13 cellular contexts compared by ENCODE assay signal in the genomic region with DNA sequence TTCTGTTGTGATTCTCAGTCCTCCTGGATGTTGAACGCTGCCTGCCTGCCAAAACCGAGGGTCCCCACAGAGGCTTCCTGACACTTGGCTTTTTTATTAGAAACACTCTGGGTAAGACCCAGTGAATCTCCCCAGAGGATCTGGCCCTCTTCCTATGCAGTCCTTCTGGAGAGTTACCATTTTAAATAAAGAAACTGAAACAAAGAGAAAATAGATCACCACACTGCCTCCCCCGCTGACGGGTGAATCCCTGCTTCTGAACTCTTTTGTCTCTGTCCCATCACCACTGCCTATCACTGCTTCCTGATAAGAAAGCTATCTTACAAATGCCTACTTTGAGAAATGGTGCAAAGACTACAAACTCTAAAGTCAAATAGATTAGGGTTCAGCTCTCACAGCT.
DNase-seq lines count a peak whose midpoint lies in the region; ATAC-seq lines count a peak whose summit lies in the region.
"Had no signal": no experiment of that assay in that cellular context is flagged by ENCODE, and none has a peak within 500 bp of the region (broad histone marks: within the 10 kb centered on the region; RNA-seq: fewer than 3 reads in every experiment).

No MANE protein-coding gene starts in this region.

- no peak overlapping the region for H3K23ac ChIP-seq in neuronal stem cell (ENCODE audit: low read depth, low read length, poor library complexity)

- no peaks in the 10 kb centered on the region for H3K79me1 ChIP-seq in neuronal stem cell (ENCODE audit: low read depth, low read length)

- no peak overlapping the region for H3K27ac ChIP-seq in neuronal stem cell (replicated peaks; ENCODE audit: low read length)

- no peak overlapping the region for H2BK12ac ChIP-seq in neuronal stem cell (ENCODE audit: low read length)

- no peak overlapping the region for H3K18ac ChIP-seq in neuronal stem cell (ENCODE audit: low read length)

- peak overlapping the region; percentile 64 for H2AFZ ChIP-seq in neuronal stem cell (ENCODE audit: low read length)

- no peaks in the 10 kb centered on the region for H3K4me1 ChIP-seq in neuronal stem cell (ENCODE audit: control insufficient read depth in 2 of 2, insufficient read depth in 1 of 2, low read depth in 1 of 2, low read length in 2 of 2)

- no CpG with 5 or more reads among the region's 4 CpGs for WGBS in neuronal stem cell (ENCODE audit: extremely low coverage in 2 of 2, insufficient read length in 2 of 2, insufficient replicate concordance in 1 of 2), 2 donors

- H3K4ac ChIP-seq in neuronal stem cell (ENCODE audit: low read length), result no peak overlapping the region

- H2BK5ac ChIP-seq in neuronal stem cell (ENCODE audit: low read length), result no peak overlapping the region

- H3K27me3 ChIP-seq in neuronal stem cell (ENCODE audit: control insufficient read depth in 3 of 3, insufficient read depth in 3 of 3, low read depth in 1 of 3, low read length in 3 of 3), result no peaks in the 10 kb centered on the region

- no peak overlapping the region for H3K4me2 ChIP-seq in neuronal stem cell (ENCODE audit: insufficient read depth, low read length, poor library complexity, severe bottlenecking)

- H4K8ac ChIP-seq in neuronal stem cell (ENCODE audit: low read depth, low read length), result no peak overlapping the region

- H2BK15ac ChIP-seq in neuronal stem cell (ENCODE audit: low read length), result no peak overlapping the region

- no peak overlapping the region for H3K14ac ChIP-seq in neuronal stem cell (ENCODE audit: low read length)

- H3K4me3 ChIP-seq in neuronal stem cell (ENCODE audit: low read length in 2 of 2), result no peak overlapping the region

- no peak overlapping the region for H3K9ac ChIP-seq in neuronal stem cell (ENCODE audit: low read depth, low read length, poor library complexity)

- DNase-seq in neuronal stem cell (ENCODE audit: low spot score) (no peak), NCI-H2107 treated with DMSO at 0.1 percent for 48 hours (lab: John Stamatoyannopoulos, UW; ENCODE audit: unreplicated experiment) (no peak), NCI-H1048 (lab: John Stamatoyannopoulos, UW) (no peak)
- DNase-seq: effector memory CD8-positive, alpha-beta T cell; NK-92 treated with Interleukin-12 subunit alpha and Interleukin-12 subunit beta, amount 100 ng/mL, for 24 hours; nucleus accumbens had no signal

- no peaks in the 10 kb centered on the region for H3K9me3 ChIP-seq in neuronal stem cell (replicated peaks in 1 of 2; ENCODE audit: control insufficient read depth in 2 of 2, insufficient read depth in 1 of 2, low read depth in 1 of 2, low read length in 2 of 2)

- ATAC-seq in GM18873 (IDR thresholded peaks at IDR 0.05; ENCODE audit: low FRiP score, unreplicated experiment), result peak; percentile 62
- peak; percentile 66 for ATAC-seq in HG02571 (IDR thresholded peaks at IDR 0.05; ENCODE audit: unreplicated experiment)
- peak; percentile 35 for ATAC-seq in HG03571 (IDR thresholded peaks at IDR 0.05; ENCODE audit: unreplicated experiment)
- no peak for ATAC-seq in GM21529 (IDR thresholded peaks at IDR 0.05; ENCODE audit: unreplicated experiment)
- no peak for ATAC-seq in HG03469 (IDR thresholded peaks at IDR 0.05; ENCODE audit: unreplicated experiment)
- ATAC-seq: activated CD4-positive, CD25-positive, alpha-beta regulatory T cell treated with anti-CD3 and anti-CD28 coated beads, Interleukin-2, amount 50 U/mL, for 24 hours; activated naive CD4-positive, alpha-beta T cell treated with anti-CD3 and anti-CD28 coated beads, Interleukin-2, amount 50 U/mL, for 72 hours; effector memory CD8-positive, alpha-beta T cell had no signal

- no peak overlapping the region for H2BK120ac ChIP-seq in neuronal stem cell (ENCODE audit: low read depth, low read length)

- no peak overlapping the region for H4K91ac ChIP-seq in neuronal stem cell (ENCODE audit: low read depth, low read length, poor library complexity)

- H3K36me3 ChIP-seq in neuronal stem cell (replicated peaks in 1 of 2; ENCODE audit: control insufficient read depth in 2 of 2, insufficient read depth in 2 of 2, low read length in 2 of 2), result no peaks in the 10 kb centered on the region

- no peak overlapping the region for H2AK5ac ChIP-seq in neuronal stem cell (ENCODE audit: low read depth, low read length)

Comparison
In these comparisons a context has a peak if more than half of its experiments do, and no peak if none do; other contexts are left out.
1. ATAC-seq: peak in GM18873 (single experiment), HG02571 (single experiment) and HG03571 (single experiment); none in GM21529 (single experiment) and HG03469 (single experiment).